ENCODE assay signal across 30 cellular contexts in genomic region chr2:73937899-73938298, GRCh38. TPM values are rescaled to one million over a fixed set of nuclear protein-coding genes. Genes with fewer than 3 reads are reported as not detected.
A peak's percentile ranks its signal among the peaks of the same experiment; 100 is the strongest.
DNase-seq lines count a peak whose midpoint lies in the region; ATAC-seq, FAIRE-seq and TF ChIP-seq lines count a peak whose summit lies in the region.
"Had no signal": no experiment of that assay in that cellular context is flagged by ENCODE, and none has a peak within 500 bp of the region (broad histone marks: within the 10 kb centered on the region; RNA-seq: fewer than 3 reads in every experiment).

No MANE protein-coding gene starts in this region.

- CTCF ChIA-PET in CD8-positive, alpha-beta memory T cell (lab: Charles Lee): no interaction called here

- TF ChIP-seq CTCF in keratinocyte (optimal IDR thresholded peaks at IDR 0.05 in 1 of 3, IDR thresholded peaks at IDR 0.05 in 1 of 3, conservative IDR thresholded peaks at IDR 0.05 in 1 of 3; ENCODE audit: extremely low read depth in 1 of 3, insufficient read depth in 2 of 3, low read length in 3 of 3): no peak
- TF ChIP-seq CTCF in type B pancreatic cell (conservative IDR thresholded peaks at IDR 0.05): no peak

- peaks cover 62% of the 10 kb centered on the region for H3K79me2 ChIP-seq in keratinocyte (ENCODE audit: control insufficient read depth, insufficient read depth, low read length)

- H3K4me1 ChIP-seq in BLaER1 treated with 17β-estradiol and CSF1 and Interleukin-3, amounts not matched to agents 10 nM and 100 nM: peaks cover 17 to 50% (median 25%) of the 10 kb centered on the region in 10 experiments
- peaks cover 37% of the 10 kb centered on the region for H3K4me1 ChIP-seq in CD8-positive, alpha-beta memory T cell (ENCODE audit: insufficient read depth, low read length)
- H3K4me1 ChIP-seq in keratinocyte (ENCODE audit: control insufficient read depth, extremely low read depth, insufficient read depth, low read length): peaks cover 70% of the 10 kb centered on the region
- H3K4me1 ChIP-seq: Caco-2, pancreas, right atrium auricular region had no signal

- no peak overlapping the region for H3K4me3 ChIP-seq in BLaER1 treated with 17β-estradiol and CSF1 and Interleukin-3, amounts not matched to agents 10 nM and 100 nM
- H3K4me3 ChIP-seq in CD8-positive, alpha-beta memory T cell (ENCODE audit: low read length): no peak overlapping the region
- peak overlapping the region in 1 of 3 experiments; percentile 21 for H3K4me3 ChIP-seq in keratinocyte (ENCODE audit: control insufficient read depth in 2 of 3, extremely low read depth in 1 of 3, insufficient read depth in 2 of 3, low read depth in 1 of 3, low read length in 3 of 3)
- H3K4me3 ChIP-seq: ascending aorta, left ventricle myocardium inferior, pancreas, right atrium auricular region, vagina had no signal

- no peak for ATAC-seq in activated T-helper 17 cell treated with anti-CD3 and anti-CD28 coated beads, Interleukin-2, amount 50 U/mL, for 72 hours (replicated peaks)
- ATAC-seq in GM21515 (IDR thresholded peaks at IDR 0.05; ENCODE audit: unreplicated experiment) (no peak), HG03045 (IDR thresholded peaks at IDR 0.05; ENCODE audit: unreplicated experiment) (no peak)
- ATAC-seq: stimulated activated naive B cell treated with anti-CD40 and anti-IgM and Interleukin-4, amounts not matched to agents 10 μg/mL and 1 μg/mL and 100 μg/mL, for 72 hours had no signal

- DNase-seq in CD8-positive, alpha-beta memory T cell: no peak
- DNase-seq in keratinocyte (ENCODE audit: low read depth, low spot score) (no peak), NCI-H146 treated with DMSO at 0.1 percent for 48 hours (lab: John Stamatoyannopoulos, UW; ENCODE audit: unreplicated experiment) (no peak), type B pancreatic cell (ENCODE audit: extremely low spot score, unreplicated experiment) (no peak)
- DNase-seq: activated CD4-positive, alpha-beta T cell treated with anti-CD3 and anti-CD28 coated beads for 48 hours; activated naive CD4-positive, alpha-beta T cell treated with anti-CD3 and anti-CD28 coated beads, Interleukin-2, amount 50 U/mL, for 16 hours; Caco-2; central memory CD4-positive, alpha-beta T cell; DMS79 treated with DMSO at 0.1 percent for 48 hours; foreskin melanocyte; H9; left ventricle myocardium inferior; natural killer cell; NCI-H1092; NCI-H187 treated with DMSO at 0.1 percent for 48 hours; NCI-H2227 treated with DMSO at 0.1 percent for 48 hours; pancreas; RPMI8226; stimulated activated CD4-positive, alpha-beta T cell treated with anti-CD3 and anti-CD28 coated beads, Interleukin-4, amount 100 ng/mL, for 1 hour; stimulated activated naive B cell treated with anti-CD40 and anti-IgM and Interleukin-4, amounts not matched to agents 10 μg/mL and 1 μg/mL and 100 μg/mL, for 72 hours; T-helper 2 cell had no signal

- peaks cover 77 to 99% (median 91%) of the 10 kb centered on the region in 11 experiments for H4K20me1 ChIP-seq in BLaER1 treated with 17β-estradiol and CSF1 and Interleukin-3, amounts not matched to agents 10 nM and 100 nM
- H4K20me1 ChIP-seq in keratinocyte (ENCODE audit: control insufficient read depth, extremely low read depth, insufficient read depth, low read length): no peaks in the 10 kb centered on the region

- no peaks in the 10 kb centered on the region for H3K27me3 Mint-ChIP-seq in CD8-positive, alpha-beta memory T cell
- no peaks in the 10 kb centered on the region for H3K27me3 Mint-ChIP-seq in activated T-helper 17 cell treated with anti-CD3 and anti-CD28 coated beads, Interleukin-2, amount 50 U/mL, for 72 hours
- no peaks in the 10 kb centered on the region for H3K27me3 Mint-ChIP-seq in type B pancreatic cell
- H3K27me3 Mint-ChIP-seq: stimulated activated naive B cell treated with anti-CD40 and anti-IgM and Interleukin-4, amounts not matched to agents 10 μg/mL and 1 μg/mL and 100 μg/mL, for 72 hours had no signal

- H3K36me3 ChIP-seq in BLaER1 treated with 17β-estradiol and CSF1 and Interleukin-3, amounts not matched to agents 10 nM and 100 nM: peaks cover 64 to 96% (median 72%) of the 10 kb centered on the region in 11 experiments
- H3K36me3 ChIP-seq in CD8-positive, alpha-beta memory T cell (ENCODE audit: insufficient read depth, low read length): peaks cover 14% of the 10 kb centered on the region
- peaks cover 3 to 15% of the 10 kb centered on the region in 2 experiments for H3K36me3 ChIP-seq in keratinocyte (ENCODE audit: control insufficient read depth in 2 of 2, extremely low read depth in 1 of 2, insufficient read depth in 2 of 2, low read length in 2 of 2)
- H3K36me3 ChIP-seq: pancreas, vagina had no signal

- FAIRE-seq in keratinocyte (lab: Jason Lieb, UNC): peak; percentile 5
- FAIRE-seq: pancreas had no signal

- H3K9me3 Mint-ChIP-seq in CD8-positive, alpha-beta memory T cell: no peaks in the 10 kb centered on the region
- no peaks in the 10 kb centered on the region for H3K9me3 Mint-ChIP-seq in activated T-helper 17 cell treated with anti-CD3 and anti-CD28 coated beads, Interleukin-2, amount 50 U/mL, for 72 hours
- H3K9me3 Mint-ChIP-seq in type B pancreatic cell: no peaks in the 10 kb centered on the region
- H3K9me3 Mint-ChIP-seq: H9; mesothelial cell of epicardium; natural killer cell; stimulated activated naive B cell treated with anti-CD40 and anti-IgM and Interleukin-4, amounts not matched to agents 10 μg/mL and 1 μg/mL and 100 μg/mL, for 72 hours had no signal

- H3K9ac ChIP-seq in BLaER1 treated with 17β-estradiol and CSF1 and Interleukin-3, amounts not matched to agents 10 nM and 100 nM: no peak overlapping the region
- H3K9ac ChIP-seq in keratinocyte (ENCODE audit: control insufficient read depth, extremely low read depth, insufficient read depth, low read length): peak overlapping the region; percentile 43

- peaks cover 0 to 73% (median 22%) of the 10 kb centered on the region in 3 donors for H3K36me3 Mint-ChIP-seq in CD8-positive, alpha-beta memory T cell
- H3K36me3 Mint-ChIP-seq in activated T-helper 17 cell treated with anti-CD3 and anti-CD28 coated beads, Interleukin-2, amount 50 U/mL, for 72 hours (ENCODE audit: low read depth): peaks cover 92% of the 10 kb centered on the region
- H3K36me3 Mint-ChIP-seq in type B pancreatic cell: peaks cover 18% of the 10 kb centered on the region
- H3K36me3 Mint-ChIP-seq: natural killer cell had no signal

- no peak overlapping the region for H3K4me3 Mint-ChIP-seq in CD8-positive, alpha-beta memory T cell
- peak overlapping the region; percentile 69 for H3K4me3 Mint-ChIP-seq in activated T-helper 17 cell treated with anti-CD3 and anti-CD28 coated beads, Interleukin-2, amount 50 U/mL, for 72 hours
- no peak overlapping the region for H3K4me3 Mint-ChIP-seq in type B pancreatic cell
- H3K4me3 Mint-ChIP-seq: H9; mesothelial cell of epicardium; natural killer cell; stimulated activated naive B cell treated with anti-CD40 and anti-IgM and Interleukin-4, amounts not matched to agents 10 μg/mL and 1 μg/mL and 100 μg/mL, for 72 hours had no signal

- dilution Hi-C loops in keratinocyte (cut with MboI; ENCODE audit: extremely low pct_ligation_motif_present, low sequenced_read_pairs): no loop called here

- no peak overlapping the region for H3K27ac ChIP-seq in BLaER1 treated with 17β-estradiol and CSF1 and Interleukin-3, amounts not matched to agents 10 nM and 100 nM
- no peak overlapping the region for H3K27ac ChIP-seq in CD8-positive, alpha-beta memory T cell (ENCODE audit: low read depth, low read length)
- H3K27ac ChIP-seq in keratinocyte (ENCODE audit: control insufficient read depth, insufficient read depth, low read length): peak overlapping the region; percentile 85
- H3K27ac ChIP-seq: ascending aorta, HL-60, left ventricle myocardium inferior, pancreas, right atrium auricular region, vagina had no signal

- POLR2A ChIA-PET in CD8-positive, alpha-beta memory T cell (lab: Charles Lee): interaction anchor here (0.9 kb wide), 1 partner anchor 49 kb away, joined by 5 read pairs; no protein-coding TSS in a partner anchor

- no peaks in the 10 kb centered on the region for H3K27me3 ChIP-seq in BLaER1 treated with 17β-estradiol and CSF1 and Interleukin-3, amounts not matched to agents 10 nM and 100 nM
- no peaks in the 10 kb centered on the region for H3K27me3 ChIP-seq in CD8-positive, alpha-beta memory T cell (ENCODE audit: insufficient read depth, low read length, poor library complexity, severe bottlenecking)
- no peaks in the 10 kb centered on the region for H3K27me3 ChIP-seq in keratinocyte (ENCODE audit: control insufficient read depth, extremely low read depth, insufficient read depth, low read length)
- H3K27me3 ChIP-seq: ascending aorta, pancreas, right atrium auricular region, vagina had no signal

- H3K27ac Mint-ChIP-seq in CD8-positive, alpha-beta memory T cell: peak overlapping the region in 7 of 8 donors; percentile 1 to 80 (median 56)
- peak overlapping the region; percentile 0 for H3K27ac Mint-ChIP-seq in activated T-helper 17 cell treated with anti-CD3 and anti-CD28 coated beads, Interleukin-2, amount 50 U/mL, for 72 hours
- no peak overlapping the region for H3K27ac Mint-ChIP-seq in type B pancreatic cell
- H3K27ac Mint-ChIP-seq: H9; stimulated activated naive B cell treated with anti-CD40 and anti-IgM and Interleukin-4, amounts not matched to agents 10 μg/mL and 1 μg/mL and 100 μg/mL, for 72 hours had no signal

- no peaks in the 10 kb centered on the region for H3K9me1 ChIP-seq in keratinocyte (ENCODE audit: control insufficient read depth, extremely low read depth, insufficient read depth, low read length)

- no peaks in the 10 kb centered on the region for H3K9me3 ChIP-seq in BLaER1 treated with 17β-estradiol and CSF1 and Interleukin-3, amounts not matched to agents 10 nM and 100 nM (replicated peaks in 1 of 11)
- H3K9me3 ChIP-seq in CD8-positive, alpha-beta memory T cell (ENCODE audit: low read length): no peaks in the 10 kb centered on the region
- H3K9me3 ChIP-seq in keratinocyte (ENCODE audit: control insufficient read depth, low read depth, low read length): no peaks in the 10 kb centered on the region
- H3K9me3 ChIP-seq: ascending aorta, Caco-2, left ventricle myocardium inferior, pancreas, right atrium auricular region, vagina had no signal

- H2AFZ ChIP-seq in keratinocyte (ENCODE audit: control insufficient read depth, low read length): no peak overlapping the region

- H3K4me2 ChIP-seq in BLaER1 treated with 17β-estradiol and CSF1 and Interleukin-3, amounts not matched to agents 10 nM and 100 nM: peak overlapping the region; percentile 4 to 68 (median 44); a peak in 14 of 22 replicates
- peak overlapping the region; percentile 56 for H3K4me2 ChIP-seq in keratinocyte (ENCODE audit: control insufficient read depth, extremely low read depth, insufficient read depth, low read depth, low read length)

- H3K4me1 Mint-ChIP-seq in CD8-positive, alpha-beta memory T cell: peaks cover 73 to 91% (median 90%) of the 10 kb centered on the region in 3 donors
- peaks cover 57% of the 10 kb centered on the region for H3K4me1 Mint-ChIP-seq in activated T-helper 17 cell treated with anti-CD3 and anti-CD28 coated beads, Interleukin-2, amount 50 U/mL, for 72 hours
- peaks cover 27% of the 10 kb centered on the region for H3K4me1 Mint-ChIP-seq in type B pancreatic cell (ENCODE audit: unreplicated experiment)
- H3K4me1 Mint-ChIP-seq: mesothelial cell of epicardium had no signal

RNA-seq across cellular contexts. Expression of gene DGUOK, which starts 11.2 kb away (rescaled TPM):
- 10 to 100 TPM; 96.6 to 98.8 TPM for total RNA-seq in CD8-positive, alpha-beta memory T cell
- 188 TPM for polyA plus RNA-seq in CD8-positive, alpha-beta memory T cell
- 10 to 100 TPM; 66.7 to 87.8 TPM for total RNA-seq in activated T-helper 17 cell treated with anti-CD3 and anti-CD28 coated beads, Interleukin-2, amount 50 U/mL, for 72 hours
- polyA plus RNA-seq in keratinocyte: 76.4 to 106 TPM (median 102 TPM) in 3 replicates
- 12.3 TPM for polyA plus RNA-seq in keratinocyte (2011; ENCODE audit: low read depth)
- 98.1 and 132 TPM in 2 replicates for polyA plus RNA-seq in keratinocyte (2011; cell fraction: cytosol; rRNA removed)
- polyA plus RNA-seq in keratinocyte (2011; cell fraction: nucleus; rRNA removed): 50.9 and 59.2 TPM in 2 replicates
- polyA plus RNA-seq in keratinocyte (2012; ENCODE audit: low replicate concordance): 75.0 and 100 TPM in 2 replicates
- polyA minus RNA-seq in keratinocyte: 37.6 to 46.3 TPM (median 38.1 TPM) in 3 replicates
- polyA minus RNA-seq in keratinocyte (2011; cell fraction: cytosol; rRNA and poly(A)+ RNA removed): 36.4 TPM
- 18.3 and 21.2 TPM in 2 replicates for polyA minus RNA-seq in keratinocyte (2011; cell fraction: nucleus; rRNA and poly(A)+ RNA removed)
- 59.3 and 73.4 TPM in 2 replicates for total RNA-seq in type B pancreatic cell (ENCODE audit: low replicate concordance)

RNA-seq across cellular contexts. Expression of gene ACTG2, which starts 45.1 kb away (rescaled TPM):
- not detected for total RNA-seq in CD8-positive, alpha-beta memory T cell
- polyA plus RNA-seq in CD8-positive, alpha-beta memory T cell: not detected
- not detected for total RNA-seq in activated T-helper 17 cell treated with anti-CD3 and anti-CD28 coated beads, Interleukin-2, amount 50 U/mL, for 72 hours
- 0.12 to 0.18 TPM in 2 of 3 replicates, not detected in the other for polyA plus RNA-seq in keratinocyte
- polyA plus RNA-seq in keratinocyte (2011; ENCODE audit: low read depth): not detected
- polyA plus RNA-seq in keratinocyte (2011; cell fraction: cytosol; rRNA removed): 0.26 and 0.69 TPM in 2 replicates
- polyA plus RNA-seq in keratinocyte (2011; cell fraction: nucleus; rRNA removed): 0.47 and 0.93 TPM in 2 replicates
- not detected in 2 replicates for polyA plus RNA-seq in keratinocyte (2012; ENCODE audit: low replicate concordance)
- polyA minus RNA-seq in keratinocyte: 0.30 TPM in 1 of 3 replicates, not detected in the others
- not detected for polyA minus RNA-seq in keratinocyte (2011; cell fraction: cytosol; rRNA and poly(A)+ RNA removed)
- polyA minus RNA-seq in keratinocyte (2011; cell fraction: nucleus; rRNA and poly(A)+ RNA removed): not detected in 2 replicates
- total RNA-seq in type B pancreatic cell (ENCODE audit: low replicate concordance): 4.2 and 13.7 TPM in 2 replicates
- total RNA-seq: natural killer cell had no signal

RNA-seq across cellular contexts. Expression of gene TET3, which starts 46.8 kb away (rescaled TPM):
- 10 to 100 TPM; 19.9 to 20.5 TPM for total RNA-seq in CD8-positive, alpha-beta memory T cell
- polyA plus RNA-seq in CD8-positive, alpha-beta memory T cell: 0.78 TPM
- 10 to 100 TPM; 15.1 to 42.6 TPM for total RNA-seq in activated T-helper 17 cell treated with anti-CD3 and anti-CD28 coated beads, Interleukin-2, amount 50 U/mL, for 72 hours
- 1.8 to 3.2 TPM (median 2.9 TPM) in 3 replicates for polyA plus RNA-seq in keratinocyte
- polyA plus RNA-seq in keratinocyte (2011; ENCODE audit: low read depth): 2.4 TPM
- polyA plus RNA-seq in keratinocyte (2011; cell fraction: cytosol; rRNA removed): 1.1 and 1.5 TPM in 2 replicates
- polyA plus RNA-seq in keratinocyte (2011; cell fraction: nucleus; rRNA removed): 8.3 and 9.1 TPM in 2 replicates
- 4.1 and 5.9 TPM in 2 replicates for polyA plus RNA-seq in keratinocyte (2012; ENCODE audit: low replicate concordance)
- polyA minus RNA-seq in keratinocyte: 3.2 to 15.1 TPM (median 5.7 TPM) in 3 replicates
- polyA minus RNA-seq in keratinocyte (2011; cell fraction: cytosol; rRNA and poly(A)+ RNA removed): 2.5 TPM
- 8.2 and 13.5 TPM in 2 replicates for polyA minus RNA-seq in keratinocyte (2011; cell fraction: nucleus; rRNA and poly(A)+ RNA removed)
- total RNA-seq in type B pancreatic cell (ENCODE audit: low replicate concordance): 34.6 and 71.5 TPM in 2 replicates
